In genomic region chr16:7086842-7087616, GRCh38 we compare ENCODE assay signal across 9 cellular contexts.
DNase-seq lines count a peak whose midpoint lies in the region; ATAC-seq and TF ChIP-seq lines count a peak whose summit lies in the region.
"Had no signal": no experiment of that assay in that cellular context is flagged by ENCODE, and none has a peak within 500 bp of the region (broad histone marks: within the 10 kb centered on the region; RNA-seq: fewer than 3 reads in every experiment).

No MANE protein-coding gene starts in this region.

- H3K4me1 ChIP-seq in BLaER1 treated with 17β-estradiol and CSF1 and Interleukin-3, amounts not matched to agents 10 nM and 100 nM: peaks cover 8 to 27% (median 17%) of the 10 kb centered on the region in 10 experiments
- H3K4me1 ChIP-seq in lung (ENCODE audit: control insufficient read depth in 2 of 2, insufficient read depth in 2 of 2, low read length in 2 of 2): no peaks in the 10 kb centered on the region

- ATAC-seq in lung (ENCODE audit: insufficient read depth, low FRiP score): no peak
- no peak for ATAC-seq in HG02642 (IDR thresholded peaks at IDR 0.05; ENCODE audit: poor library complexity, unreplicated experiment)
- no peak for ATAC-seq in GM18520 (IDR thresholded peaks at IDR 0.05; ENCODE audit: unreplicated experiment)

- H3K4me3 ChIP-seq in BLaER1 treated with 17β-estradiol and CSF1 and Interleukin-3, amounts not matched to agents 10 nM and 100 nM: no peak overlapping the region
- H3K4me3 ChIP-seq in LNCaP clone FGC (ENCODE audit: low read depth, low read length): no peak overlapping the region
- H3K4me3 ChIP-seq in WERI-Rb-1 (ENCODE audit: low read depth, low read length): no peak overlapping the region
- no peak overlapping the region for H3K4me3 ChIP-seq in lung

- no peaks in the 10 kb centered on the region for H3K9me3 ChIP-seq in BLaER1 treated with 17β-estradiol and CSF1 and Interleukin-3, amounts not matched to agents 10 nM and 100 nM (replicated peaks in 1 of 11)
- H3K9me3 ChIP-seq in WERI-Rb-1 (ENCODE audit: severe bottlenecking) (no peaks in the 10 kb centered on the region), lung (ENCODE audit: control insufficient read depth in 2 of 2, insufficient read depth in 1 of 2, low read length in 1 of 2) (peaks cover 0 to 3% of the 10 kb centered on the region in 2 donors)

- no peaks in the 10 kb centered on the region for H4K20me1 ChIP-seq in BLaER1 treated with 17β-estradiol and CSF1 and Interleukin-3, amounts not matched to agents 10 nM and 100 nM

- H3K9ac ChIP-seq in BLaER1 treated with 17β-estradiol and CSF1 and Interleukin-3, amounts not matched to agents 10 nM and 100 nM: no peak overlapping the region
- H3K9ac ChIP-seq: KMS-11 had no signal

- peak overlapping the region; percentile 44 to 77 (median 66); a peak in 21 of 22 replicates for H3K4me2 ChIP-seq in BLaER1 treated with 17β-estradiol and CSF1 and Interleukin-3, amounts not matched to agents 10 nM and 100 nM
- H3K4me2 ChIP-seq: KMS-11 had no signal

- TF ChIP-seq CTCF in LNCaP clone FGC (IDR thresholded peaks at IDR 0.05; ENCODE audit: control insufficient read depth, extremely low read depth, insufficient read depth) (peak; percentile 65), WERI-Rb-1 (IDR thresholded peaks at IDR 0.05; ENCODE audit: low read depth, low read length) (peak; percentile 95), lung (IDR thresholded peaks at IDR 0.05; ENCODE audit: control extremely low read depth, extremely low read depth) (no peak)

- no peaks in the 10 kb centered on the region for H3K27me3 ChIP-seq in BLaER1 treated with 17β-estradiol and CSF1 and Interleukin-3, amounts not matched to agents 10 nM and 100 nM
- no peaks in the 10 kb centered on the region for H3K27me3 ChIP-seq in WERI-Rb-1 (ENCODE audit: insufficient read depth, low read depth, severe bottlenecking)
- H3K27me3 ChIP-seq in lung (ENCODE audit: control insufficient read depth, insufficient read depth): no peaks in the 10 kb centered on the region

- H3K27ac ChIP-seq in BLaER1 treated with 17β-estradiol and CSF1 and Interleukin-3, amounts not matched to agents 10 nM and 100 nM: peak overlapping the region in 1 of 11 experiments; percentile 43; a peak in 1 of 22 replicates
- H3K27ac ChIP-seq in WERI-Rb-1 (no peak overlapping the region), lung (ENCODE audit: low read depth in 1 of 2, low read length in 1 of 2) (no peak overlapping the region)
- H3K27ac ChIP-seq: KMS-11 had no signal

- 22 to 28% methylated on average over 21 of the region's 21 CpGs for WGBS in lung, 2 donors

- no peaks in the 10 kb centered on the region for H3K36me3 ChIP-seq in BLaER1 treated with 17β-estradiol and CSF1 and Interleukin-3, amounts not matched to agents 10 nM and 100 nM
- H3K36me3 ChIP-seq in WERI-Rb-1 (no peaks in the 10 kb centered on the region), lung (ENCODE audit: control insufficient read depth in 2 of 2, insufficient read depth in 2 of 2, low read length in 2 of 2) (no peaks in the 10 kb centered on the region)

- DNase-seq in LNCaP clone FGC (ENCODE audit: low read depth) (no peak), WERI-Rb-1 (peak; percentile 84), lung (ENCODE audit: low spot score) (peak; percentile 28), EL (no peak), NCI-H128 (lab: John Stamatoyannopoulos, UW; ENCODE audit: unreplicated experiment) (no peak)

Comparison
In these comparisons a context has a peak if more than half of its experiments do, and no peak if none do; other contexts are left out.
1. DNase-seq: peak in WERI-Rb-1 (single experiment) and lung (single experiment); none in LNCaP clone FGC (single experiment), EL (single experiment) and NCI-H128 (single experiment).